In the genomic region with DNA sequence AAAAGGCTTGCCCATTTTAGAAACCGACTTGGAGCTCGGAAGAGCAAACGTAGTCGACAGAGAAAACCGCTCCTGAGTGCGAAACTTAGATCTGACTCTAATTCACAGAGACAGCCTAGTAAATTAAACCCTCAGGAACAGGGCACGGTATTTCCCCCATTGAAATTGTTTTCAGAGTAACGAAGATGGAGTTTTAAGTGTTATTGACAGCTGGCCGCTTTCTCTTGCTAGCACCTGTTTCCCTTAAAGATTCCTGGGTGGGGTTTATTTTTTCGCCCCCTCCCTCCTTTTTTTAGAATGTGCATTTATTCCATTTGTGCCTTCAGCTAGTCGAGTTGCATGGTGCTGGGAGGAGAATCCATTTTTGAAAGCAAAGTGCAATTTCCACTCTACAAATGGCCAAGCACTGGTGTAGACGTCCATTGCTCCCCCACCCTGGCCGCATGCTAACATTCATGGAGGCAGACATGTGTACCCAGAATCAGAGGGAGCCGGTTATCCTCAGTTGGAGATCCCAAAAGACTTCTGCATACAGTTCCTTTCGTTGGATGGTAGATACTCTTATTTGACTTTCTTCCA, we compare ENCODE assay signal across 8 cellular contexts.
DNase-seq lines count a peak whose midpoint lies in the region; ATAC-seq and TF ChIP-seq lines count a peak whose summit lies in the region.

No MANE protein-coding gene starts in this region.

- peaks cover 63% of the 10 kb centered on the region for H3K27me3 Mint-ChIP-seq in neural crest cell (ENCODE audit: low read depth)

- H3K9me2 ChIP-seq in MM.1S (replicated peaks; ENCODE audit: insufficient read depth, low read length) (no peaks in the 10 kb centered on the region), PC-9 (ENCODE audit: insufficient read depth) (no peaks in the 10 kb centered on the region)

- H3K4me3 Mint-ChIP-seq in neural crest cell: peak overlapping the region; percentile 95

- H3K79me2 ChIP-seq in MM.1S (ENCODE audit: low read length) (peaks cover 17% of the 10 kb centered on the region), PC-9 (ENCODE audit: low read depth) (no peaks in the 10 kb centered on the region)

- H3K4me3 ChIP-seq in MM.1S (ENCODE audit: low read length) (peak overlapping the region; percentile 70), duodenal mucosa (ENCODE audit: low read depth in 1 of 2, low read length in 2 of 2) (peak overlapping the region; percentile 49 to 58), PC-9 (no peak overlapping the region)

- no peak for TF ChIP-seq CTCF in MM.1S (IDR thresholded peaks at IDR 0.05; ENCODE audit: low read length)
- TF ChIP-seq CTCF in neural crest cell (conservative IDR thresholded peaks at IDR 0.05): no peak
- no peak for TF ChIP-seq CTCF in PC-9 (conservative IDR thresholded peaks at IDR 0.05)

- H3K36me3 Mint-ChIP-seq in neural crest cell (ENCODE audit: low read depth): no peaks in the 10 kb centered on the region

- peaks cover 16% of the 10 kb centered on the region for H3K4me1 Mint-ChIP-seq in neural crest cell

- H3K27me3 ChIP-seq in MM.1S (replicated peaks; ENCODE audit: insufficient read depth, low read length) (no peaks in the 10 kb centered on the region), duodenal mucosa (ENCODE audit: control insufficient read depth in 1 of 2, insufficient read depth in 2 of 2, low read length in 2 of 2) (peaks cover 24 to 33% of the 10 kb centered on the region in 2 donors), PC-9 (ENCODE audit: insufficient read depth, low read depth) (no peaks in the 10 kb centered on the region)

- H3K27ac ChIP-seq in MM.1S (ENCODE audit: low read length) (peak overlapping the region; percentile 41; the same call in 1 of the 2 replicates), duodenal mucosa (ENCODE audit: low read depth, low read length) (no peak overlapping the region), PC-9 (no peak overlapping the region)

- intact Hi-C loops in PC-9 (cut with micrococcal nuclease; ENCODE audit: unreplicated experiment): no loop called here
- intact Hi-C loops in left colon (cut with DNase I, micrococcal nuclease): no loop called here

- H3K9me3 ChIP-seq in MM.1S (replicated peaks; ENCODE audit: insufficient read depth, low read length) (no peaks in the 10 kb centered on the region), duodenal mucosa (ENCODE audit: control insufficient read depth in 1 of 2, low read length in 2 of 2) (no peaks in the 10 kb centered on the region), PC-9 (ENCODE audit: insufficient read depth, low read depth) (no peaks in the 10 kb centered on the region)

- H4K20me1 ChIP-seq in MM.1S (ENCODE audit: insufficient read depth, low read length) (no peaks in the 10 kb centered on the region), PC-9 (ENCODE audit: insufficient read depth) (no peaks in the 10 kb centered on the region)

- H3K9ac ChIP-seq in MM.1S (ENCODE audit: low read length): peak overlapping the region; percentile 70
- H3K9ac ChIP-seq in duodenal mucosa (ENCODE audit: low read depth in 1 of 2, low read length in 2 of 2): no peak overlapping the region

- H3K4me1 ChIP-seq in MM.1S (ENCODE audit: low read length) (no peaks in the 10 kb centered on the region), duodenal mucosa (ENCODE audit: control insufficient read depth in 1 of 2, insufficient read depth in 2 of 2, low read length in 2 of 2) (peaks cover 3 to 5% of the 10 kb centered on the region in 2 donors), PC-9 (replicated peaks; ENCODE audit: insufficient read depth) (no peaks in the 10 kb centered on the region)

- H2AFZ ChIP-seq in MM.1S (ENCODE audit: low read length): peak overlapping the region; percentile 61
- no peak overlapping the region for H2AFZ ChIP-seq in PC-9

- peak overlapping the region; percentile 81 for H3K27ac Mint-ChIP-seq in neural crest cell (ENCODE audit: unreplicated experiment)

- no peaks in the 10 kb centered on the region for H3K9me3 Mint-ChIP-seq in neural crest cell

- no peak for ATAC-seq in left colon

- no peaks in the 10 kb centered on the region for H3F3A ChIP-seq in MM.1S (ENCODE audit: insufficient read depth, low read length)
- H3F3A ChIP-seq in PC-9 (ENCODE audit: insufficient read depth, low read depth): no peaks in the 10 kb centered on the region

- CTCF ChIA-PET in PC-9 (lab: Charles Lee): no interaction called here

- H3K4me2 ChIP-seq in MM.1S (ENCODE audit: low read depth, low read length) (peak overlapping the region; percentile 54), PC-9 (no peak overlapping the region)

- DNase-seq in D341Med (ENCODE audit: low spot score): peak; percentile 41
- DNase-seq in MM.1S: no peak
- DNase-seq in neural crest cell (ENCODE audit: low read depth, low spot score): no peak
- no peak for DNase-seq in PC-9
- no peak for DNase-seq in left colon
- no peak for DNase-seq in germinal center (ENCODE audit: low spot score)
- DNase-seq in MV-4-11 (lab: John Stamatoyannopoulos, UW): no peak

- H3K36me3 ChIP-seq in MM.1S (replicated peaks; ENCODE audit: insufficient read depth, low read length): no peaks in the 10 kb centered on the region
- no peaks in the 10 kb centered on the region for H3K36me3 ChIP-seq in duodenal mucosa (ENCODE audit: control insufficient read depth in 1 of 2, insufficient read depth in 2 of 2, low read length in 2 of 2)
- H3K36me3 ChIP-seq in PC-9 (ENCODE audit: low read depth): no peaks in the 10 kb centered on the region

- POLR2A ChIA-PET in PC-9 (lab: Charles Lee; ENCODE audit: unreplicated experiment): no interaction called here

- no TSS peak for BruUV-seq in PC-9 (replicated peaks; lab: Mats Ljungman, UMichigan)
